ENCODE assay signal across 12 cellular contexts in genomic region chr10:44261710-44262455, GRCh38.
DNase-seq lines count a peak whose midpoint lies in the region; ATAC-seq, FAIRE-seq and TF ChIP-seq lines count a peak whose summit lies in the region.
"Had no signal": no experiment of that assay in that cellular context is flagged by ENCODE, and none has a peak within 500 bp of the region (broad histone marks: within the 10 kb centered on the region; RNA-seq: fewer than 3 reads in every experiment).

No MANE protein-coding gene starts in this region.

- no peaks in the 10 kb centered on the region for H3K9me2 ChIP-seq in MM.1S (replicated peaks; ENCODE audit: insufficient read depth, low read length)

- no peak for FAIRE-seq in GM12878 (lab: Jason Lieb, UNC)

- H3K9ac ChIP-seq in GM12878 (ENCODE audit: control insufficient read depth, insufficient read depth, low read length) (peak overlapping the region; percentile 41; the same call in 1 of the 2 replicates), trophoblast cell (ENCODE audit: low read length) (no peak overlapping the region), MM.1S (ENCODE audit: low read length) (no peak overlapping the region)

- RAD21 ChIA-PET in GM12878 (lab: Charles Lee; ENCODE audit: unreplicated experiment), result interaction anchor here (0.9 to 2.8 kb wide), 5 partner anchors 12 to 227 kb away, joined by 3 to 17 read pairs (median 3); no protein-coding TSS in a partner anchor

- H3K23ac ChIP-seq in trophoblast cell (ENCODE audit: low read length), result no peak overlapping the region

- H3K36me3 Mint-ChIP-seq in osteocyte (ENCODE audit: unreplicated experiment), result no peaks in the 10 kb centered on the region

- SMC1A ChIA-PET in GM12878 (lab: Charles Lee; ENCODE audit: uncharacterized antibody, unreplicated experiment), result interaction anchor here (0.5 to 3.1 kb wide), 4 partner anchors 39 to 1410 kb away, joined by 3 to 19 read pairs (median 6); no protein-coding TSS in a partner anchor

- CTCF ChIA-PET in GM12878 (lab: Yijun Ruan, JAX), result interaction anchor here (0.6 to 1.8 kb wide), 4 partner anchors 13 to 124 kb away, joined by 3 to 4 read pairs (median 4); no protein-coding TSS in a partner anchor

- intact Hi-C loops in GM12878 (cut with micrococcal nuclease; ENCODE audit: unreplicated experiment), result loop anchor here (5.0 kb wide), 1 partner anchor 125 kb away; the partner anchor contains the start of gene CXCL12

- TF ChIP-seq POLR2A in GM12878 (IDR thresholded peaks at IDR 0.05; ENCODE audit: low read depth, low read length), result no peak

- H3K4me1 Mint-ChIP-seq in osteocyte (ENCODE audit: unreplicated experiment), result no peaks in the 10 kb centered on the region

- H4K20me1 ChIP-seq in GM12878 (ENCODE audit: control insufficient read depth, insufficient read depth), result no peaks in the 10 kb centered on the region
- H4K20me1 ChIP-seq in MM.1S (ENCODE audit: insufficient read depth, low read length), result no peaks in the 10 kb centered on the region

- POLR2A ChIA-PET in GM12878 (lab: Charles Lee), result interaction anchor here (0.5 kb wide), 1 partner anchor 122 kb away, joined by 4 read pairs; no protein-coding TSS in a partner anchor

- H3K27ac ChIP-seq in GM12878 (ENCODE audit: control insufficient read depth, insufficient read depth) (peak overlapping the region; percentile 68), trophoblast cell (ENCODE audit: low read depth, low read length) (no peak overlapping the region), MM.1S (ENCODE audit: low read length) (no peak overlapping the region)
- H3K27ac ChIP-seq: epithelial cell of prostate, ovary had no signal

- no peak overlapping the region for H4K12ac ChIP-seq in trophoblast cell (ENCODE audit: low read depth, low read length)

- peaks cover 26% of the 10 kb centered on the region for H3K79me1 ChIP-seq in trophoblast cell (ENCODE audit: low read length)

- H3K36me3 ChIP-seq in GM12878 (ENCODE audit: control insufficient read depth in 2 of 2, insufficient read depth in 2 of 2, low read length in 1 of 2) (no peaks in the 10 kb centered on the region), trophoblast cell (ENCODE audit: control insufficient read depth in 1 of 2, insufficient read depth in 2 of 2, low read length in 2 of 2) (no peaks in the 10 kb centered on the region), MM.1S (replicated peaks; ENCODE audit: insufficient read depth, low read length) (no peaks in the 10 kb centered on the region)
- H3K36me3 ChIP-seq: ovary had no signal

- H3F3A ChIP-seq in MM.1S (ENCODE audit: insufficient read depth, low read length), result no peaks in the 10 kb centered on the region

- TF ChIP-seq EP300 in GM12878 (IDR thresholded peaks at IDR 0.05; ENCODE audit: borderline replicate concordance in 1 of 2, control insufficient read depth in 1 of 2, low read depth in 2 of 2, low read length in 2 of 2), result 0 out of 4 replicates have a peak, but pooled peaks have one; percentile 12 to 22

- no peak for TF ChIP-seq RAD21 in GM12878 (IDR thresholded peaks at IDR 0.05; ENCODE audit: insufficient read depth, low read depth, low read length)

- peak overlapping the region; percentile 15 for H4K91ac ChIP-seq in trophoblast cell (ENCODE audit: low read depth, low read length)

- H3K4me3 Mint-ChIP-seq in osteocyte (ENCODE audit: unreplicated experiment), result no peak overlapping the region

- H3K14ac ChIP-seq in trophoblast cell (ENCODE audit: low read length), result no peak overlapping the region

- no peaks in the 10 kb centered on the region for H3K27me3 ChIP-seq in GM12878 (replicated peaks in 1 of 2; ENCODE audit: control insufficient read depth in 2 of 2, insufficient read depth in 2 of 2, low read length in 1 of 2)
- H3K27me3 ChIP-seq in trophoblast cell (ENCODE audit: insufficient read depth, low read length), result no peaks in the 10 kb centered on the region
- no peaks in the 10 kb centered on the region for H3K27me3 ChIP-seq in MM.1S (replicated peaks; ENCODE audit: insufficient read depth, low read length)
- H3K27me3 ChIP-seq: ovary had no signal

- in situ Hi-C loops in GM12878 (cut with MboI), result no loop called here

- peak overlapping the region; percentile 6 for H3K4me3 ChIP-seq in GM12864 (ENCODE audit: low read depth, low read length)
- no peak overlapping the region for H3K4me3 ChIP-seq in GM12878
- H3K4me3 ChIP-seq in trophoblast cell (ENCODE audit: low read depth, low read length), result no peak overlapping the region
- no peak overlapping the region for H3K4me3 ChIP-seq in MM.1S (ENCODE audit: low read length)
- H3K4me3 ChIP-seq: ovary had no signal

- peaks cover 6% of the 10 kb centered on the region for H3K9me3 Mint-ChIP-seq in osteocyte (ENCODE audit: unreplicated experiment)

- no peak overlapping the region for H4K8ac ChIP-seq in trophoblast cell (ENCODE audit: low read depth, low read length)

- TF ChIP-seq CTCF in GM12864 (IDR thresholded peaks at IDR 0.05; ENCODE audit: low read depth, low read length, missing control alignments) (no peak), GM12878 (IDR thresholded peaks at IDR 0.05 in 2 of 3, conservative IDR thresholded peaks at IDR 0.05 in 1 of 3; ENCODE audit: control insufficient read depth in 2 of 3, extremely low read depth in 1 of 3, insufficient read depth in 1 of 3, low read depth in 3 of 3, low read length in 3 of 3) (no peak), MM.1S (IDR thresholded peaks at IDR 0.05; ENCODE audit: low read length) (no peak), osteocyte (IDR thresholded peaks at IDR 0.05) (no peak)

- ATAC-seq in GM21717 (IDR thresholded peaks at IDR 0.05; ENCODE audit: unreplicated experiment), result peak; percentile 45
- ATAC-seq in GM12878, result peak; percentile 68

- H3K79me2 ChIP-seq in GM12878 (ENCODE audit: control insufficient read depth, insufficient read depth, low read length) (no peaks in the 10 kb centered on the region; the same call in 1 of the 2 replicates), trophoblast cell (ENCODE audit: control insufficient read depth, insufficient read depth, low read length, poor library complexity) (peaks cover 3% of the 10 kb centered on the region), MM.1S (ENCODE audit: low read length) (no peaks in the 10 kb centered on the region)

- no peak overlapping the region for H2BK120ac ChIP-seq in trophoblast cell (ENCODE audit: insufficient read depth, low read length, poor library complexity)

- H3K18ac ChIP-seq in trophoblast cell (ENCODE audit: low read length), result peak overlapping the region; percentile 22

- peaks cover 56% of the 10 kb centered on the region for H3K4me1 ChIP-seq in GM12878 (ENCODE audit: control insufficient read depth, insufficient read depth, low read length)
- H3K4me1 ChIP-seq in trophoblast cell (ENCODE audit: control insufficient read depth in 1 of 2, insufficient read depth in 2 of 2, low read length in 2 of 2), result peaks cover 23 to 34% of the 10 kb centered on the region in 2 experiments
- no peaks in the 10 kb centered on the region for H3K4me1 ChIP-seq in MM.1S (ENCODE audit: low read length)

- no peak overlapping the region for H3K4ac ChIP-seq in trophoblast cell (ENCODE audit: low read depth, low read length)

- DNase-seq in GM12864 (ENCODE audit: low read depth) (peak; percentile 40), GM12878 (ENCODE audit: low read depth, low spot score) (peak; percentile 55), trophoblast cell (no peak), MM.1S (no peak), osteocyte (ENCODE audit: extremely low spot score, unreplicated experiment) (no peak), SW 1271 (lab: John Stamatoyannopoulos, UW) (no peak)
- DNase-seq in effector CD4-positive, alpha-beta T cell, result no peak
- DNase-seq: amniotic stem cell, NCI-H2227 treated with DMSO at 0.1 percent for 48 hours had no signal

- H2AFZ ChIP-seq in GM12878 (ENCODE audit: control insufficient read depth, low read depth, low read length) (peak overlapping the region; percentile 41), trophoblast cell (ENCODE audit: insufficient read depth, low read length, poor library complexity) (no peak overlapping the region), MM.1S (ENCODE audit: low read length) (no peak overlapping the region)

- no peak overlapping the region for H3K27ac Mint-ChIP-seq in osteocyte (ENCODE audit: unreplicated experiment)

- H3K27me3 Mint-ChIP-seq in osteocyte (ENCODE audit: unreplicated experiment), result peaks cover 28% of the 10 kb centered on the region

- WGBS in GM12878 (ENCODE audit: insufficient coverage, insufficient replicate concordance, low lambda C conversion rate, missing lambda C conversion rate), result 18% methylated on average over 7 of the region's 7 CpGs
- WGBS in trophoblast cell (ENCODE audit: extremely low coverage, insufficient coverage, insufficient read length), result no CpG with 5 or more reads among the region's 7 CpGs

- H2BK5ac ChIP-seq in trophoblast cell (ENCODE audit: low read depth, low read length, poor library complexity), result no peak overlapping the region

- BruUV-seq in GM12878 (replicated peaks; lab: Mats Ljungman, UMichigan), result no TSS peak

- H2AK5ac ChIP-seq in trophoblast cell (ENCODE audit: low read length), result no peak overlapping the region

- H3K9me3 ChIP-seq in GM12878 (replicated peaks; ENCODE audit: control insufficient read depth, insufficient read depth, low read length), result no peaks in the 10 kb centered on the region; the same call in 2 of the 3 replicates
- no peaks in the 10 kb centered on the region for H3K9me3 ChIP-seq in trophoblast cell (ENCODE audit: insufficient read depth, low read depth, low read length)
- H3K9me3 ChIP-seq in MM.1S (replicated peaks; ENCODE audit: insufficient read depth, low read length), result no peaks in the 10 kb centered on the region
- H3K9me3 ChIP-seq: ovary had no signal

- peak overlapping the region; percentile 55 for H2BK12ac ChIP-seq in trophoblast cell (ENCODE audit: low read length)

- H3K4me2 ChIP-seq in GM12878 (ENCODE audit: control insufficient read depth, insufficient read depth) (peak overlapping the region; percentile 68), trophoblast cell (ENCODE audit: low read length) (no peak overlapping the region), MM.1S (ENCODE audit: low read depth, low read length) (no peak overlapping the region)

TF ChIP-seq in GM12878, 131 proteins besides CTCF, POLR2A, EP300 and RAD21 (continues in another document):
- TF ChIP-seq ETV6 (conservative IDR thresholded peaks at IDR 0.05 in 1 of 2, IDR thresholded peaks at IDR 0.05 in 1 of 2; ENCODE audit: borderline replicate concordance in 1 of 2, low read depth in 1 of 2), result peak in 1 of 2 experiments; percentile 38; a peak in 1 of 4 replicates
- TF ChIP-seq EED (IDR thresholded peaks at IDR 0.05; ENCODE audit: low read depth), result peak; percentile 55; the same call in 1 of the 2 replicates
- TF ChIP-seq FOS (IDR thresholded peaks at IDR 0.05; ENCODE audit: borderline replicate concordance, extremely low read depth, insufficient read length), result no peak
- TF ChIP-seq SREBF2 (IDR thresholded peaks at IDR 0.05; ENCODE audit: low read length), result no peak

Comparison
In these comparisons a context has a peak if more than half of its experiments do, and no peak if none do; other contexts are left out.
1. DNase-seq: peak in GM12864 (single experiment) and GM12878 (single experiment); none in trophoblast cell (0 of 2), MM.1S (single experiment), effector CD4-positive, alpha-beta T cell (single experiment), osteocyte (single experiment) and SW 1271 (0 of 2).